In the genomic region with DNA sequence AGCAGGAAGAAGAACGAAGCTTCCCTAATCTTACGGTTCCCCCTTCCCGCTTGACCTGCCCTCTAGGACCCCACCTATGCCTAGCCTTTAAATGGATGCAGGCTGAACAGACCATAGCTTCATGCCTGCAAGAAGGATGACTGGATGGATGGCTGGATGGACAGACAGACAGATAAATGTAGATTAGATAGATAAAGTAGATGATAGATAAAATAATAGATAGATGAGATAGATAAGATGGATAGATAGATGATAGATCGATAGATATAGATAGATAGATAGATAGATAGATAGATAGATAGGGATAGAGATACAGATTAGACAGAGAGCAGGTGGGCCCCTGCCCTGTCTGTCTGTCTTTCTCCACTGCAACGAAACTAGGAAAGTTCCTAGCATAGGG, we compare ENCODE assay signal across 15 cellular contexts.
DNase-seq lines count a peak whose midpoint lies in the region; ATAC-seq and TF ChIP-seq lines count a peak whose summit lies in the region.
"Had no signal": no experiment of that assay in that cellular context is flagged by ENCODE, and none has a peak within 500 bp of the region (broad histone marks: within the 10 kb centered on the region; RNA-seq: fewer than 3 reads in every experiment).

No MANE protein-coding gene starts in this region.

- H3K4me1 ChIP-seq in Caco-2 (peaks cover 16% of the 10 kb centered on the region), HEK293 (ENCODE audit: control insufficient read depth, insufficient read depth, low read length) (no peaks in the 10 kb centered on the region), transverse colon (peaks cover 0 to 3% (median 0%) of the 10 kb centered on the region in 4 donors), adrenal gland (replicated peaks in 1 of 2) (no peaks in the 10 kb centered on the region)
- H3K4me1 ChIP-seq: BE2C, HAP-1 had no signal

- peak overlapping the region; percentile 43 for H3K27ac Mint-ChIP-seq in Caco-2 (ENCODE audit: unreplicated experiment)
- peak overlapping the region; percentile 68 for H3K27ac Mint-ChIP-seq in activated B cell treated with CpG ODN at 0.5 μM for 24 hours
- peak overlapping the region; percentile 1 for H3K27ac Mint-ChIP-seq in stimulated activated effector memory CD8-positive, alpha-beta T cell treated with anti-CD3 and anti-CD28 coated beads, Interleukin-12 subunit alpha, Interleukin-12 subunit beta, amount 100 ng/mL, for 72 hours
- H3K27ac Mint-ChIP-seq: HFFc6 had no signal

- TF ChIP-seq EP300 in transverse colon (IDR thresholded peaks at IDR 0.05; ENCODE audit: low read depth) = no peak

- BruUV-seq in Caco-2 (replicated peaks; lab: Mats Ljungman, UMichigan) = no TSS peak

- H3K27me3 ChIP-seq in Caco-2 (replicated peaks; ENCODE audit: control insufficient read depth, insufficient read depth, low read length) (no peaks in the 10 kb centered on the region), transverse colon (no peaks in the 10 kb centered on the region), adrenal gland (no peaks in the 10 kb centered on the region)
- H3K27me3 ChIP-seq: BE2C had no signal

- H3K27ac ChIP-seq in HEK293 (ENCODE audit: extremely low read depth, low read depth, low read length) (no peak overlapping the region), transverse colon (no peak overlapping the region), adrenal gland (no peak overlapping the region)
- H3K27ac ChIP-seq: C4-2B had no signal

- H3K4me1 Mint-ChIP-seq in Caco-2 (ENCODE audit: low read depth, unreplicated experiment) (peaks cover 12% of the 10 kb centered on the region), activated B cell treated with CpG ODN at 0.5 μM for 24 hours (peaks cover 9% of the 10 kb centered on the region)
- H3K4me1 Mint-ChIP-seq in stimulated activated effector memory CD8-positive, alpha-beta T cell treated with anti-CD3 and anti-CD28 coated beads, Interleukin-12 subunit alpha, Interleukin-12 subunit beta, amount 100 ng/mL, for 72 hours = no peaks in the 10 kb centered on the region

- intact Hi-C loops in Caco-2 (cut with micrococcal nuclease; ENCODE audit: unreplicated experiment) (no loop called here), activated B cell treated with CpG ODN at 0.5 μM for 24 hours (cut with micrococcal nuclease) (no loop called here), transverse colon (cut with DNase I; ENCODE audit: low total_unique reads) (no loop called here), adrenal gland (cut with DNase I) (no loop called here)

- H3K36me3 Mint-ChIP-seq in Caco-2 (ENCODE audit: insufficient read depth, unreplicated experiment) = peaks cover 79% of the 10 kb centered on the region
- H3K36me3 Mint-ChIP-seq in activated B cell treated with CpG ODN at 0.5 μM for 24 hours (ENCODE audit: low read depth) = peaks cover 87% of the 10 kb centered on the region
- peaks cover 49% of the 10 kb centered on the region for H3K36me3 Mint-ChIP-seq in stimulated activated effector memory CD8-positive, alpha-beta T cell treated with anti-CD3 and anti-CD28 coated beads, Interleukin-12 subunit alpha, Interleukin-12 subunit beta, amount 100 ng/mL, for 72 hours

- POLR2A ChIA-PET in Caco-2 (lab: Charles Lee) = no interaction called here
- POLR2A ChIA-PET in HEK293 (lab: Yijun Ruan, JAX) = no interaction called here
- POLR2A ChIA-PET in activated B cell treated with CpG ODN at 0.5 μM for 24 hours (lab: Charles Lee) = no interaction called here

- H3K4me3 ChIP-seq in Caco-2 (ENCODE audit: low read depth, low read length) (no peak overlapping the region), HEK293 (ENCODE audit: low read depth, low read length) (no peak overlapping the region), transverse colon (no peak overlapping the region), adrenal gland (no peak overlapping the region)
- H3K4me3 ChIP-seq: HAP-1 had no signal

- H3K9me3 Mint-ChIP-seq in Caco-2 (ENCODE audit: unreplicated experiment) (no peaks in the 10 kb centered on the region), activated B cell treated with CpG ODN at 0.5 μM for 24 hours (no peaks in the 10 kb centered on the region)
- no peaks in the 10 kb centered on the region for H3K9me3 Mint-ChIP-seq in stimulated activated effector memory CD8-positive, alpha-beta T cell treated with anti-CD3 and anti-CD28 coated beads, Interleukin-12 subunit alpha, Interleukin-12 subunit beta, amount 100 ng/mL, for 72 hours
- H3K9me3 Mint-ChIP-seq: HFFc6 had no signal

- H3K27me3 Mint-ChIP-seq in Caco-2 (ENCODE audit: insufficient read depth, unreplicated experiment) (no peaks in the 10 kb centered on the region), activated B cell treated with CpG ODN at 0.5 μM for 24 hours (no peaks in the 10 kb centered on the region)
- H3K27me3 Mint-ChIP-seq: CD4-positive, alpha-beta memory T cell had no signal

- no peaks in the 10 kb centered on the region for H3K9me3 ChIP-seq in Caco-2
- no peaks in the 10 kb centered on the region for H3K9me3 ChIP-seq in HEK293 (ENCODE audit: control insufficient read depth, insufficient read depth, low read depth, low read length)
- H3K9me3 ChIP-seq in transverse colon = no peaks in the 10 kb centered on the region
- H3K9me3 ChIP-seq in adrenal gland (replicated peaks in 1 of 3) = no peaks in the 10 kb centered on the region
- H3K9me3 ChIP-seq: BE2C, HAP-1 had no signal

- WGBS in transverse colon (ENCODE audit: low coverage in 1 of 2), 2 donors = 83 to 90% methylated on average over 5 of the region's 5 CpGs
- WGBS in adrenal gland, 4 donors = 82 to 93% (median 93%) methylated on average over 5 of the region's 5 CpGs

- ATAC-seq in activated B cell treated with CpG ODN at 0.5 μM for 24 hours (ENCODE audit: low read depth) = no peak
- ATAC-seq in stimulated activated effector memory CD8-positive, alpha-beta T cell treated with anti-CD3 and anti-CD28 coated beads, Interleukin-12 subunit alpha, Interleukin-12 subunit beta, amount 100 ng/mL, for 72 hours = no peak
- ATAC-seq: HepG2 had no signal

- CTCF ChIA-PET in Caco-2 (lab: Charles Lee) (no interaction called here), HEK293 (lab: Yijun Ruan, JAX) (interaction anchor here (2.0 kb wide), 1 partner anchor 245 kb away, joined by 12 read pairs; no protein-coding TSS in a partner anchor), activated B cell treated with CpG ODN at 0.5 μM for 24 hours (lab: Charles Lee) (interaction anchor here (1.9 to 6.9 kb wide), 2 partner anchors 23 to 244 kb away, joined by 4 to 62 read pairs; no protein-coding TSS in a partner anchor)

- no peak overlapping the region for H3K4me3 Mint-ChIP-seq in Caco-2 (ENCODE audit: unreplicated experiment)
- no peak overlapping the region for H3K4me3 Mint-ChIP-seq in activated B cell treated with CpG ODN at 0.5 μM for 24 hours
- H3K4me3 Mint-ChIP-seq in stimulated activated effector memory CD8-positive, alpha-beta T cell treated with anti-CD3 and anti-CD28 coated beads, Interleukin-12 subunit alpha, Interleukin-12 subunit beta, amount 100 ng/mL, for 72 hours = no peak overlapping the region
- H3K4me3 Mint-ChIP-seq: CD4-positive, alpha-beta memory T cell; HFFc6 had no signal

- no peak for TF ChIP-seq POLR2A in transverse colon (IDR thresholded peaks at IDR 0.05)
- no peak for TF ChIP-seq POLR2A in adrenal gland (IDR thresholded peaks at IDR 0.05)

- no peak for TF ChIP-seq CTCF in Caco-2 (IDR thresholded peaks at IDR 0.05; ENCODE audit: insufficient read depth in 1 of 2, low read depth in 1 of 2, low read length in 1 of 2, severe bottlenecking in 1 of 2, unreplicated experiment in 1 of 2)
- no peak for TF ChIP-seq CTCF in HEK293 (tag by site-specific recombination; IDR thresholded peaks at IDR 0.05)
- no peak for TF ChIP-seq CTCF in activated B cell treated with CpG ODN at 0.5 μM for 24 hours (IDR thresholded peaks at IDR 0.05)
- no peak for TF ChIP-seq CTCF in transverse colon (IDR thresholded peaks at IDR 0.05)
- no peak for TF ChIP-seq CTCF in adrenal gland (IDR thresholded peaks at IDR 0.05)

- DNase-seq in Caco-2 = no peak
- no peak for DNase-seq in activated B cell treated with CpG ODN at 0.5 μM for 24 hours
- no peak for DNase-seq in stimulated activated effector memory CD8-positive, alpha-beta T cell treated with anti-CD3 and anti-CD28 coated beads, Interleukin-12 subunit alpha, Interleukin-12 subunit beta, amount 100 ng/mL, for 72 hours (ENCODE audit: low spot score in 2 of 2)
- no peak for DNase-seq in transverse colon
- DNase-seq in NCI-H2029 treated with DMSO at 0.1 percent for 48 hours (lab: John Stamatoyannopoulos, UW) = no peak
- DNase-seq in adrenal gland = no peak
- DNase-seq: BE2C; CD4-positive, alpha-beta memory T cell; DND-41; GDM1; HFFc6 had no signal

- in situ Hi-C loops in transverse colon (cut with MboI; ENCODE audit: low pct_ligation_motif_present in 1 of 4, low pct_unique_long_range_greater_than_20kb in 1 of 4, low sequenced_read_pairs in 3 of 4) = no loop called here

- H3K36me3 ChIP-seq in Caco-2 (ENCODE audit: control insufficient read depth, insufficient read depth, low read length) (peaks cover 4% of the 10 kb centered on the region), HEK293 (ENCODE audit: control insufficient read depth in 2 of 2, insufficient read depth in 1 of 2, low read length in 2 of 2) (peaks cover 0 to 85% of the 10 kb centered on the region in 2 experiments; a peak in 1 of 3 replicates), transverse colon (peaks cover 0 to 30% (median 8%) of the 10 kb centered on the region in 4 donors), adrenal gland (replicated peaks in 1 of 2) (peaks cover 0 to 47% of the 10 kb centered on the region in 2 donors)

TF ChIP-seq in HEK293, 187 proteins besides CTCF, POLR2A, EP300 and RAD21:
- TF ChIP-seq ZNF366 (tag by site-specific recombination; conservative IDR thresholded peaks at IDR 0.05) = 0 out of 2 replicates have a peak, but pooled peaks have one; percentile 15
- no peak for TF ChIP-seq ZNF785 (tag by site-specific recombination; IDR thresholded peaks at IDR 0.05)
TF ChIP-seq in HEK293: peak in this region for 1.

Comparison
In these comparisons a context has a peak if more than half of its experiments do, and no peak if none do; other contexts are left out.
1. H3K27ac Mint-ChIP-seq: peak in every context shown above with its lines; median percentile 68 in activated B cell treated with CpG ODN at 0.5 μM for 24 hours; 43 in Caco-2; 1 in stimulated activated effector memory CD8-positive, alpha-beta T cell treated with anti-CD3 and anti-CD28 coated beads, Interleukin-12 subunit alpha, Interleukin-12 subunit beta, amount 100 ng/mL, for 72 hours.